Comparison of ENCODE assay signal across 1 cellular context in the genomic region with DNA sequence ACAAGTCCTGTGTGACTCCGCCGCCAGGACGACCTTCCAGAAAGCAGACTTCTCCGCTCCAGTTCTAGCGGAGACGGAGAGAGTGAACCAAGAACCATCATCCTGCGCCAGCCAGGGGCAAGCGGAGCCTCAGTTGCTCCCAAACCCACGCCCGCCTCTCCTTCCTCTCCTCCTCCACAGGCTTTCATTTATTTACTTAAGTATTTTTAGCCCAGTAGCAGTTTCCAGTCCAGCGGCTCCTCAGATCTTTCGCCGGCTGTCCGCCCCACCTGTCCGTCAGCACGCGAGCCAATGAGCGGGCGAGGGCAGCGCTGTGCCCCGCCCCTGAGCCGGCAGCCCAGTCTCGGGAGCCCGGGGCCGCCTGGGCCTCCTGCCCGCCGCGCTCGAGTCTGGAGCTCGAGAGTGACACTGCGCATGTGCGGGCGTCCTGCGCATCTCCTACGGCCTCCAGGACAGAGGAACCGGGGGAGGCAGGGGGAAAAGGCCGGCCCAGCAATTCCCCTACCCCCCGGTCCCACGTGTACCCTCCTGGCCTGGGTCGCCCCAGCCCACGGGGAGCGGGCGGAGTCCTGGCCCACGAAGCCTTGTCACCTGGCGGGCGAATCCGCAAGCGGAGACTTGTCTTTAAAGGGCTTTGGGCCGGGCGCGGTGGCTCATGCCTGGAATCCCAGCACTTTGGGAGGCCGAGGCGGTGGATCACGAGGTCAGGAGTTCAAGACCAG.
TF ChIP-seq lines count a peak whose summit lies in the region.

A gene (plus strand): TSS at position 425 of the 722 bp plus-strand sequence.

TF ChIP-seq in HepG2, 621 proteins besides CTCF, POLR2A, EP300 and RAD21 (continued from another document and continues in another):
- TF ChIP-seq ZNF557 (CRISPR knock-in tag; IDR thresholded peaks at IDR 0.05) (no peak), ZSCAN20 (CRISPR knock-in tag; IDR thresholded peaks at IDR 0.05; ENCODE audit: borderline replicate concordance) (no peak), IKZF4 (CRISPR knock-in tag; IDR thresholded peaks at IDR 0.05; ENCODE audit: borderline replicate concordance, low read depth, not compliant biosample characterization) (no peak), ZBTB21 (CRISPR knock-in tag; IDR thresholded peaks at IDR 0.05) (no peak), MTF2 (CRISPR knock-in tag; IDR thresholded peaks at IDR 0.05; ENCODE audit: borderline replicate concordance) (no peak), SOX6 (IDR thresholded peaks at IDR 0.05) (no peak), SOX6 (CRISPR knock-in tag; IDR thresholded peaks at IDR 0.05) (peak; percentile 67), ZNF367 (CRISPR knock-in tag; IDR thresholded peaks at IDR 0.05; ENCODE audit: borderline replicate concordance) (no peak), U2AF1 (optimal IDR thresholded peaks at IDR 0.05; ENCODE audit: low read depth, low read length) (no peak), HES4 (CRISPR knock-in tag; IDR thresholded peaks at IDR 0.05; ENCODE audit: borderline replicate concordance) (no peak), ZNF790 (CRISPR knock-in tag; IDR thresholded peaks at IDR 0.05; ENCODE audit: borderline replicate concordance) (no peak), ARID2 (CRISPR knock-in tag; IDR thresholded peaks at IDR 0.05; ENCODE audit: borderline replicate concordance) (no peak), PHB2 (IDR thresholded peaks at IDR 0.05; ENCODE audit: partially characterized antibody) (no peak), RNF2 (conservative IDR thresholded peaks at IDR 0.05; ENCODE audit: low read depth) (no peak), ZNF607 (CRISPR knock-in tag; IDR thresholded peaks at IDR 0.05; ENCODE audit: borderline replicate concordance) (peak; percentile 70; the same call in 1 of the 2 replicates), SSRP1 (CRISPR knock-in tag; IDR thresholded peaks at IDR 0.05) (no peak), TCF7 (IDR thresholded peaks at IDR 0.05; ENCODE audit: low read depth) (peak; percentile 85; the same call in 1 of the 2 replicates), ZNF235 (CRISPR knock-in tag; IDR thresholded peaks at IDR 0.05; ENCODE audit: borderline replicate concordance) (0 out of 2 replicates have a peak, but pooled peaks have one; percentile 43), ZNF644 (CRISPR knock-in tag; IDR thresholded peaks at IDR 0.05; ENCODE audit: low read depth) (no peak), HHEX (CRISPR knock-in tag; IDR thresholded peaks at IDR 0.05) (no peak), ZNF782 (CRISPR knock-in tag; IDR thresholded peaks at IDR 0.05; ENCODE audit: borderline replicate concordance) (0 out of 2 replicates have a peak, but pooled peaks have one; percentile 51), ZNF460 (CRISPR knock-in tag; IDR thresholded peaks at IDR 0.05; ENCODE audit: borderline replicate concordance) (no peak; the same call in 1 of the 2 replicates), LCORL (IDR thresholded peaks at IDR 0.05) (no peak), LCORL (CRISPR knock-in tag; IDR thresholded peaks at IDR 0.05) (no peak; the same call in 1 of the 2 replicates), ISX (CRISPR knock-in tag; conservative IDR thresholded peaks at IDR 0.05) (no peak), ZNF354B (CRISPR knock-in tag; IDR thresholded peaks at IDR 0.05) (no peak), ZNF768 (CRISPR knock-in tag; IDR thresholded peaks at IDR 0.05) (peak; percentile 64; the same call in 1 of the 2 replicates), NFIC (IDR thresholded peaks at IDR 0.05; ENCODE audit: low read length) (no peak), NR2F2 (IDR thresholded peaks at IDR 0.05; ENCODE audit: borderline replicate concordance, low read depth) (no peak)
- TF ChIP-seq, protein P1, sequence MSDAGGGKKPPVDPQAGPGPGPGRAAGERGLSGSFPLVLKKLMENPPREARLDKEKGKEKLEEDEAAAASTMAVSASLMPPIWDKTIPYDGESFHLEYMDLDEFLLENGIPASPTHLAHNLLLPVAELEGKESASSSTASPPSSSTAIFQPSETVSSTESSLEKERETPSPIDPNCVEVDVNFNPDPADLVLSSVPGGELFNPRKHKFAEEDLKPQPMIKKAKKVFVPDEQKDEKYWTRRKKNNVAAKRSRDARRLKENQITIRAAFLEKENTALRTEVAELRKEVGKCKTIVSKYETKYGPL (CRISPR knock-in tag; IDR thresholded peaks at IDR 0.05): no peak
- TF ChIP-seq, protein P2, sequence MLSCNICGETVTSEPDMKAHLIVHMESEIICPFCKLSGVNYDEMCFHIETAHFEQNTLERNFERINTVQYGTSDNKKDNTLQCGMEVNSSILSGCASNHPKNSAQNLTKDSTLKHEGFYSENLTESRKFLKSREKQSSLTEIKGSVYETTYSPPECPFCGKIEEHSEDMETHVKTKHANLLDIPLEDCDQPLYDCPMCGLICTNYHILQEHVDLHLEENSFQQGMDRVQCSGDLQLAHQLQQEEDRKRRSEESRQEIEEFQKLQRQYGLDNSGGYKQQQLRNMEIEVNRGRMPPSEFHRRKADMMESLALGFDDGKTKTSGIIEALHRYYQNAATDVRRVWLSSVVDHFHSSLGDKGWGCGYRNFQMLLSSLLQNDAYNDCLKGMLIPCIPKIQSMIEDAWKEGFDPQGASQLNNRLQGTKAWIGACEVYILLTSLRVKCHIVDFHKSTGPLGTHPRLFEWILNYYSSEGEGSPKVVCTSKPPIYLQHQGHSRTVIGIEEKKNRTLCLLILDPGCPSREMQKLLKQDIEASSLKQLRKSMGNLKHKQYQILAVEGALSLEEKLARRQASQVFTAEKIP (CRISPR knock-in tag; IDR thresholded peaks at IDR 0.05; ENCODE audit: borderline replicate concordance): no peak
- TF ChIP-seq, protein P3, sequence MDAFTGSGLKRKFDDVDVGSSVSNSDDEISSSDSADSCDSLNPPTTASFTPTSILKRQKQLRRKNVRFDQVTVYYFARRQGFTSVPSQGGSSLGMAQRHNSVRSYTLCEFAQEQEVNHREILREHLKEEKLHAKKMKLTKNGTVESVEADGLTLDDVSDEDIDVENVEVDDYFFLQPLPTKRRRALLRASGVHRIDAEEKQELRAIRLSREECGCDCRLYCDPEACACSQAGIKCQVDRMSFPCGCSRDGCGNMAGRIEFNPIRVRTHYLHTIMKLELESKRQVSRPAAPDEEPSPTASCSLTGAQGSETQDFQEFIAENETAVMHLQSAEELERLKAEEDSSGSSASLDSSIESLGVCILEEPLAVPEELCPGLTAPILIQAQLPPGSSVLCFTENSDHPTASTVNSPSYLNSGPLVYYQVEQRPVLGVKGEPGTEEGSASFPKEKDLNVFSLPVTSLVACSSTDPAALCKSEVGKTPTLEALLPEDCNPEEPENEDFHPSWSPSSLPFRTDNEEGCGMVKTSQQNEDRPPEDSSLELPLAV (CRISPR knock-in tag; conservative IDR thresholded peaks at IDR 0.05; ENCODE audit: low read depth): no peak
- TF ChIP-seq, protein P4, sequence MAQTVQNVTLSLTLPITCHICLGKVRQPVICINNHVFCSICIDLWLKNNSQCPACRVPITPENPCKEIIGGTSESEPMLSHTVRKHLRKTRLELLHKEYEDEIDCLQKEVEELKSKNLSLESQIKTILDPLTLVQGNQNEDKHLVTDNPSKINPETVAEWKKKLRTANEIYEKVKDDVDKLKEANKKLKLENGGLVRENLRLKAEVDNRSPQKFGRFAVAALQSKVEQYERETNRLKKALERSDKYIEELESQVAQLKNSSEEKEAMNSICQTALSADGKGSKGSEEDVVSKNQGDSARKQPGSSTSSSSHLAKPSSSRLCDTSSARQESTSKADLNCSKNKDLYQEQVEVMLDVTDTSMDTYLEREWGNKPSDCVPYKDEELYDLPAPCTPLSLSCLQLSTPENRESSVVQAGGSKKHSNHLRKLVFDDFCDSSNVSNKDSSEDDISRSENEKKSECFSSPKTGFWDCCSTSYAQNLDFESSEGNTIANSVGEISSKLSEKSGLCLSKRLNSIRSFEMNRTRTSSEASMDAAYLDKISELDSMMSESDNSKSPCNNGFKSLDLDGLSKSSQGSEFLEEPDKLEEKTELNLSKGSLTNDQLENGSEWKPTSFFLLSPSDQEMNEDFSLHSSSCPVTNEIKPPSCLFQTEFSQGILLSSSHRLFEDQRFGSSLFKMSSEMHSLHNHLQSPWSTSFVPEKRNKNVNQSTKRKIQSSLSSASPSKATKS (CRISPR knock-in tag; IDR thresholded peaks at IDR 0.05): no peak
- TF ChIP-seq, protein P5, sequence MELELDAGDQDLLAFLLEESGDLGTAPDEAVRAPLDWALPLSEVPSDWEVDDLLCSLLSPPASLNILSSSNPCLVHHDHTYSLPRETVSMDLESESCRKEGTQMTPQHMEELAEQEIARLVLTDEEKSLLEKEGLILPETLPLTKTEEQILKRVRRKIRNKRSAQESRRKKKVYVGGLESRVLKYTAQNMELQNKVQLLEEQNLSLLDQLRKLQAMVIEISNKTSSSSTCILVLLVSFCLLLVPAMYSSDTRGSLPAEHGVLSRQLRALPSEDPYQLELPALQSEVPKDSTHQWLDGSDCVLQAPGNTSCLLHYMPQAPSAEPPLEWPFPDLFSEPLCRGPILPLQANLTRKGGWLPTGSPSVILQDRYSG (CRISPR knock-in tag; IDR thresholded peaks at IDR 0.05): no peak
- TF ChIP-seq, protein P6, sequence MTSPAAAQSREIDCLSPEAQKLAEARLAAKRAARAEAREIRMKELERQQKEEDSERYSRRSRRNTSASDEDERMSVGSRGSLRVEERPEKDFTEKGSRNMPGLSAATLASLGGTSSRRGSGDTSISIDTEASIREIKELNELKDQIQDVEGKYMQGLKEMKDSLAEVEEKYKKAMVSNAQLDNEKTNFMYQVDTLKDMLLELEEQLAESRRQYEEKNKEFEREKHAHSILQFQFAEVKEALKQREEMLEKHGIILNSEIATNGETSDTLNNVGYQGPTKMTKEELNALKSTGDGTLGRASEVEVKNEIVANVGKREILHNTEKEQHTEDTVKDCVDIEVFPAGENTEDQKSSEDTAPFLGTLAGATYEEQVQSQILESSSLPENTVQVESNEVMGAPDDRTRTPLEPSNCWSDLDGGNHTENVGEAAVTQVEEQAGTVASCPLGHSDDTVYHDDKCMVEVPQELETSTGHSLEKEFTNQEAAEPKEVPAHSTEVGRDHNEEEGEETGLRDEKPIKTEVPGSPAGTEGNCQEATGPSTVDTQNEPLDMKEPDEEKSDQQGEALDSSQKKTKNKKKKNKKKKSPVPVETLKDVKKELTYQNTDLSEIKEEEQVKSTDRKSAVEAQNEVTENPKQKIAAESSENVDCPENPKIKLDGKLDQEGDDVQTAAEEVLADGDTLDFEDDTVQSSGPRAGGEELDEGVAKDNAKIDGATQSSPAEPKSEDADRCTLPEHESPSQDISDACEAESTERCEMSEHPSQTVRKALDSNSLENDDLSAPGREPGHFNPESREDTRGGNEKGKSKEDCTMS (CRISPR knock-in tag; conservative IDR thresholded peaks at IDR 0.05): no peak
- TF ChIP-seq, protein P7, sequence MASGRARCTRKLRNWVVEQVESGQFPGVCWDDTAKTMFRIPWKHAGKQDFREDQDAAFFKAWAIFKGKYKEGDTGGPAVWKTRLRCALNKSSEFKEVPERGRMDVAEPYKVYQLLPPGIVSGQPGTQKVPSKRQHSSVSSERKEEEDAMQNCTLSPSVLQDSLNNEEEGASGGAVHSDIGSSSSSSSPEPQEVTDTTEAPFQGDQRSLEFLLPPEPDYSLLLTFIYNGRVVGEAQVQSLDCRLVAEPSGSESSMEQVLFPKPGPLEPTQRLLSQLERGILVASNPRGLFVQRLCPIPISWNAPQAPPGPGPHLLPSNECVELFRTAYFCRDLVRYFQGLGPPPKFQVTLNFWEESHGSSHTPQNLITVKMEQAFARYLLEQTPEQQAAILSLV (CRISPR knock-in tag; IDR thresholded peaks at IDR 0.05; ENCODE audit: borderline replicate concordance): no peak
- TF ChIP-seq, protein P8, sequence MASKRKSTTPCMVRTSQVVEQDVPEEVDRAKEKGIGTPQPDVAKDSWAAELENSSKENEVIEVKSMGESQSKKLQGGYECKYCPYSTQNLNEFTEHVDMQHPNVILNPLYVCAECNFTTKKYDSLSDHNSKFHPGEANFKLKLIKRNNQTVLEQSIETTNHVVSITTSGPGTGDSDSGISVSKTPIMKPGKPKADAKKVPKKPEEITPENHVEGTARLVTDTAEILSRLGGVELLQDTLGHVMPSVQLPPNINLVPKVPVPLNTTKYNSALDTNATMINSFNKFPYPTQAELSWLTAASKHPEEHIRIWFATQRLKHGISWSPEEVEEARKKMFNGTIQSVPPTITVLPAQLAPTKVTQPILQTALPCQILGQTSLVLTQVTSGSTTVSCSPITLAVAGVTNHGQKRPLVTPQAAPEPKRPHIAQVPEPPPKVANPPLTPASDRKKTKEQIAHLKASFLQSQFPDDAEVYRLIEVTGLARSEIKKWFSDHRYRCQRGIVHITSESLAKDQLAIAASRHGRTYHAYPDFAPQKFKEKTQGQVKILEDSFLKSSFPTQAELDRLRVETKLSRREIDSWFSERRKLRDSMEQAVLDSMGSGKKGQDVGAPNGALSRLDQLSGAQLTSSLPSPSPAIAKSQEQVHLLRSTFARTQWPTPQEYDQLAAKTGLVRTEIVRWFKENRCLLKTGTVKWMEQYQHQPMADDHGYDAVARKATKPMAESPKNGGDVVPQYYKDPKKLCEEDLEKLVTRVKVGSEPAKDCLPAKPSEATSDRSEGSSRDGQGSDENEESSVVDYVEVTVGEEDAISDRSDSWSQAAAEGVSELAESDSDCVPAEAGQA (IDR thresholded peaks at IDR 0.05; ENCODE audit: low read depth): no peak
- TF ChIP-seq, protein P8 (CRISPR knock-in tag; IDR thresholded peaks at IDR 0.05; ENCODE audit: borderline replicate concordance): no peak
- TF ChIP-seq, protein P9, sequence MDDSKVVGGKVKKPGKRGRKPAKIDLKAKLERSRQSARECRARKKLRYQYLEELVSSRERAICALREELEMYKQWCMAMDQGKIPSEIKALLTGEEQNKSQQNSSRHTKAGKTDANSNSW (CRISPR knock-in tag; IDR thresholded peaks at IDR 0.05; ENCODE audit: borderline replicate concordance): no peak
